In the genomic region with DNA sequence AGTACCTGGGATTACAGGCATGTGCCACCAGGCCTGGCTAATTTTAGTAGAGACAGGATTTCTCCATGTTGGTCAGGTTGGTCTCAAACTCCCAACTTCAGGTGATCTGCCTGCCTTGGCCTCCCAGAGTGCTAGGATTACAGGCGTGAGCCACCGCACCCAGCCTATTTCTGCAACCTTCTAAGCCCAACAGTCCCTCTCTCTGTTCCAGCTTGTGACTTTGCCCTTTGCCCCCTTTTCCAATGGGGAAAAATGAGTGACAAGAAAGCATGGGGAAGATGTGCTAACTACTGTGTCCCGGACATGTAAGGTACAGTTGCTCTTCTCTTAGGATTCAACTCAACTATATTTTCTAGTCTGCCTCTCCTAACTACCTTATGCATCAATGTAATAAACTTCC, we compare ENCODE assay signal across 1 cellular context.
A peak's percentile ranks its signal among the peaks of the same experiment; 100 is the strongest.
TF ChIP-seq lines count a peak whose summit lies in the region.
"Not testable (repeated sequence)": the region's sequence is repeated elsewhere in the genome, so short reads cannot be mapped to it uniquely, and the experiment has no call there.

No MANE protein-coding gene starts in this region.

TF ChIP-seq in HepG2, 621 proteins besides CTCF, POLR2A, EP300 and RAD21 (continues in another document):
- TF ChIP-seq SALL1 (CRISPR knock-in tag; IDR thresholded peaks at IDR 0.05): peak; percentile 37; the same call in 1 of the 2 replicates
- TF ChIP-seq, protein P1, sequence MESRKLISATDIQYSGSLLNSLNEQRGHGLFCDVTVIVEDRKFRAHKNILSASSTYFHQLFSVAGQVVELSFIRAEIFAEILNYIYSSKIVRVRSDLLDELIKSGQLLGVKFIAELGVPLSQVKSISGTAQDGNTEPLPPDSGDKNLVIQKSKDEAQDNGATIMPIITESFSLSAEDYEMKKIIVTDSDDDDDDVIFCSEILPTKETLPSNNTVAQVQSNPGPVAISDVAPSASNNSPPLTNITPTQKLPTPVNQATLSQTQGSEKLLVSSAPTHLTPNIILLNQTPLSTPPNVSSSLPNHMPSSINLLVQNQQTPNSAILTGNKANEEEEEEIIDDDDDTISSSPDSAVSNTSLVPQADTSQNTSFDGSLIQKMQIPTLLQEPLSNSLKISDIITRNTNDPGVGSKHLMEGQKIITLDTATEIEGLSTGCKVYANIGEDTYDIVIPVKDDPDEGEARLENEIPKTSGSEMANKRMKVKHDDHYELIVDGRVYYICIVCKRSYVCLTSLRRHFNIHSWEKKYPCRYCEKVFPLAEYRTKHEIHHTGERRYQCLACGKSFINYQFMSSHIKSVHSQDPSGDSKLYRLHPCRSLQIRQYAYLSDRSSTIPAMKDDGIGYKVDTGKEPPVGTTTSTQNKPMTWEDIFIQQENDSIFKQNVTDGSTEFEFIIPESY (CRISPR knock-in tag; IDR thresholded peaks at IDR 0.05): 0 out of 2 replicates have a peak, but pooled peaks have one; percentile 20
- TF ChIP-seq TBX2 (CRISPR knock-in tag; IDR thresholded peaks at IDR 0.05; ENCODE audit: borderline replicate concordance): 0 out of 2 replicates have a peak, but pooled peaks have one; percentile 18
- 0 out of 2 replicates have a peak, but pooled peaks have one; percentile 38 for TF ChIP-seq ZNF230 (CRISPR knock-in tag; IDR thresholded peaks at IDR 0.05)
- TF ChIP-seq ZNF788 (CRISPR knock-in tag; IDR thresholded peaks at IDR 0.05; ENCODE audit: borderline replicate concordance): peak; percentile 20; the same call in 1 of the 2 replicates
- TF ChIP-seq ZNF782 (CRISPR knock-in tag; IDR thresholded peaks at IDR 0.05; ENCODE audit: borderline replicate concordance): peak; percentile 55; the same call in 1 of the 2 replicates
- TF ChIP-seq SSRP1 (CRISPR knock-in tag; IDR thresholded peaks at IDR 0.05): peak; percentile 44; the same call in 1 of the 2 replicates
- TF ChIP-seq RBM22 (optimal IDR thresholded peaks at IDR 0.05; ENCODE audit: low read length): peak; percentile 39
- TF ChIP-seq NR2F6 (IDR thresholded peaks at IDR 0.05): peak; percentile 35; the same call in 1 of the 2 replicates
- not testable (repeated sequence) for TF ChIP-seq NR2F6 (CRISPR knock-in tag; IDR thresholded peaks at IDR 0.05)
- 0 out of 2 replicates have a peak, but pooled peaks have one; percentile 28 for TF ChIP-seq ZNF761 (CRISPR knock-in tag; conservative IDR thresholded peaks at IDR 0.05)
- 0 out of 2 replicates have a peak, but pooled peaks have one; percentile 48 for TF ChIP-seq ZNF34 (CRISPR knock-in tag; IDR thresholded peaks at IDR 0.05; ENCODE audit: borderline replicate concordance)
- TF ChIP-seq, protein P2, sequence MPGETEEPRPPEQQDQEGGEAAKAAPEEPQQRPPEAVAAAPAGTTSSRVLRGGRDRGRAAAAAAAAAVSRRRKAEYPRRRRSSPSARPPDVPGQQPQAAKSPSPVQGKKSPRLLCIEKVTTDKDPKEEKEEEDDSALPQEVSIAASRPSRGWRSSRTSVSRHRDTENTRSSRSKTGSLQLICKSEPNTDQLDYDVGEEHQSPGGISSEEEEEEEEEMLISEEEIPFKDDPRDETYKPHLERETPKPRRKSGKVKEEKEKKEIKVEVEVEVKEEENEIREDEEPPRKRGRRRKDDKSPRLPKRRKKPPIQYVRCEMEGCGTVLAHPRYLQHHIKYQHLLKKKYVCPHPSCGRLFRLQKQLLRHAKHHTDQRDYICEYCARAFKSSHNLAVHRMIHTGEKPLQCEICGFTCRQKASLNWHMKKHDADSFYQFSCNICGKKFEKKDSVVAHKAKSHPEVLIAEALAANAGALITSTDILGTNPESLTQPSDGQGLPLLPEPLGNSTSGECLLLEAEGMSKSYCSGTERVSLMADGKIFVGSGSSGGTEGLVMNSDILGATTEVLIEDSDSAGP (CRISPR knock-in tag; IDR thresholded peaks at IDR 0.05; ENCODE audit: borderline replicate concordance): 0 out of 2 replicates have a peak, but pooled peaks have one; percentile 23
- 0 out of 2 replicates have a peak, but pooled peaks have one; percentile 37 for TF ChIP-seq ZNF776 (CRISPR knock-in tag; IDR thresholded peaks at IDR 0.05)
- TF ChIP-seq ZNF574 (CRISPR knock-in tag; IDR thresholded peaks at IDR 0.05): 0 out of 2 replicates have a peak, but pooled peaks have one; percentile 26
- TF ChIP-seq UBTF (CRISPR knock-in tag; IDR thresholded peaks at IDR 0.05): 0 out of 2 replicates have a peak, but pooled peaks have one; percentile 17
- TF ChIP-seq ZBTB25 (CRISPR knock-in tag; IDR thresholded peaks at IDR 0.05): peak; percentile 13; the same call in 1 of the 2 replicates
- peak; percentile 59; the same call in 1 of the 2 replicates for TF ChIP-seq PPARG (CRISPR knock-in tag; conservative IDR thresholded peaks at IDR 0.05)
- TF ChIP-seq CEBPG (CRISPR knock-in tag; IDR thresholded peaks at IDR 0.05): 0 out of 2 replicates have a peak, but pooled peaks have one; percentile 3
- peak; percentile 43; the same call in 1 of the 2 replicates for TF ChIP-seq PAXIP1 (CRISPR knock-in tag; conservative IDR thresholded peaks at IDR 0.05)
- TF ChIP-seq ZNF460 (CRISPR knock-in tag; IDR thresholded peaks at IDR 0.05; ENCODE audit: borderline replicate concordance): peak; percentile 95
- TF ChIP-seq, protein P3, sequence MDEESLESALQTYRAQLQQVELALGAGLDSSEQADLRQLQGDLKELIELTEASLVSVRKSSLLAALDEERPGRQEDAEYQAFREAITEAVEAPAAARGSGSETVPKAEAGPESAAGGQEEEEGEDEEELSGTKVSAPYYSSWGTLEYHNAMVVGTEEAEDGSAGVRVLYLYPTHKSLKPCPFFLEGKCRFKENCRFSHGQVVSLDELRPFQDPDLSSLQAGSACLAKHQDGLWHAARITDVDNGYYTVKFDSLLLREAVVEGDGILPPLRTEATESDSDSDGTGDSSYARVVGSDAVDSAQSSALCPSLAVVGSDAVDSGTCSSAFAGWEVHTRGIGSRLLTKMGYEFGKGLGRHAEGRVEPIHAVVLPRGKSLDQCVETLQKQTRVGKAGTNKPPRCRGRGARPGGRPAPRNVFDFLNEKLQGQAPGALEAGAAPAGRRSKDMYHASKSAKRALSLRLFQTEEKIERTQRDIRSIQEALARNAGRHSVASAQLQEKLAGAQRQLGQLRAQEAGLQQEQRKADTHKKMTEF (CRISPR knock-in tag; IDR thresholded peaks at IDR 0.05): 0 out of 2 replicates have a peak, but pooled peaks have one; percentile 27
- TF ChIP-seq ZNF205 (CRISPR knock-in tag; IDR thresholded peaks at IDR 0.05): 0 out of 2 replicates have a peak, but pooled peaks have one; percentile 35
- 0 out of 2 replicates have a peak, but pooled peaks have one; percentile 66 for TF ChIP-seq PAF1 (CRISPR knock-in tag; IDR thresholded peaks at IDR 0.05)
- 0 out of 2 replicates have a peak, but pooled peaks have one; percentile 53 for TF ChIP-seq FUBP1 (CRISPR knock-in tag; IDR thresholded peaks at IDR 0.05; ENCODE audit: borderline replicate concordance)
- TF ChIP-seq ZC3H13 (CRISPR knock-in tag; IDR thresholded peaks at IDR 0.05): peak; percentile 68
- TF ChIP-seq RCOR2 (CRISPR knock-in tag; IDR thresholded peaks at IDR 0.05): peak; percentile 15; the same call in 1 of the 2 replicates
- 0 out of 2 replicates have a peak, but pooled peaks have one; percentile 38 for TF ChIP-seq GLI4 (CRISPR knock-in tag; IDR thresholded peaks at IDR 0.05; ENCODE audit: borderline replicate concordance)
- 0 out of 2 replicates have a peak, but pooled peaks have one; percentile 32 for TF ChIP-seq NR2C2 (CRISPR knock-in tag; IDR thresholded peaks at IDR 0.05; ENCODE audit: borderline replicate concordance)
- TF ChIP-seq ZNF350 (CRISPR knock-in tag; IDR thresholded peaks at IDR 0.05; ENCODE audit: borderline replicate concordance, low read depth): 0 out of 2 replicates have a peak, but pooled peaks have one; percentile 45
- TF ChIP-seq POLR2AphosphoS2 (IDR thresholded peaks at IDR 0.05; ENCODE audit: low read depth, low read length): peak; percentile 31; the same call in 1 of the 2 replicates
- TF ChIP-seq ZNF644 (CRISPR knock-in tag; IDR thresholded peaks at IDR 0.05; ENCODE audit: low read depth): 0 out of 2 replicates have a peak, but pooled peaks have one; percentile 68
- TF ChIP-seq GATAD2A (CRISPR knock-in tag; IDR thresholded peaks at IDR 0.05): 0 out of 2 replicates have a peak, but pooled peaks have one; percentile 25
- peak; percentile 59; the same call in 1 of the 2 replicates for TF ChIP-seq HNF4A (CRISPR knock-in tag; IDR thresholded peaks at IDR 0.05)
- peak; percentile 89 for TF ChIP-seq ZMYM2 (CRISPR knock-in tag; IDR thresholded peaks at IDR 0.05)
- TF ChIP-seq RXRA (CRISPR knock-in tag; IDR thresholded peaks at IDR 0.05): 0 out of 2 replicates have a peak, but pooled peaks have one; percentile 33
- 0 out of 2 replicates have a peak, but pooled peaks have one; percentile 23 for TF ChIP-seq ZNF33B (CRISPR knock-in tag; IDR thresholded peaks at IDR 0.05)
- 0 out of 2 replicates have a peak, but pooled peaks have one; percentile 21 for TF ChIP-seq KAT7 (CRISPR knock-in tag; IDR thresholded peaks at IDR 0.05; ENCODE audit: borderline replicate concordance)
- 0 out of 2 replicates have a peak, but pooled peaks have one; percentile 7 for TF ChIP-seq RXRB (CRISPR knock-in tag; IDR thresholded peaks at IDR 0.05; ENCODE audit: borderline replicate concordance)
- peak; percentile 52; the same call in 1 of the 2 replicates for TF ChIP-seq ZMYM3 (CRISPR knock-in tag; IDR thresholded peaks at IDR 0.05)
